Comparison of ENCODE assay signal across 1 cellular context in genomic region chr19:48552406-48553322, GRCh38.
TF ChIP-seq lines count a peak whose summit lies in the region.

No MANE protein-coding gene starts in this region.

TF ChIP-seq in IMR-90, 13 proteins besides CTCF, POLR2A, EP300 and RAD21 (continued from another document):
- TF ChIP-seq ELK1 (IDR thresholded peaks at IDR 0.05; ENCODE audit: borderline replicate concordance, low read depth, low read length), result no peak
- no peak for TF ChIP-seq CEBPB (IDR thresholded peaks at IDR 0.05; ENCODE audit: low read depth, low read length)
- TF ChIP-seq MAZ (IDR thresholded peaks at IDR 0.05; ENCODE audit: borderline replicate concordance, low read depth, low read length), result no peak
- no peak for TF ChIP-seq RFX5 (IDR thresholded peaks at IDR 0.05; ENCODE audit: low read depth, low read length)
- TF ChIP-seq FOS (IDR thresholded peaks at IDR 0.05; ENCODE audit: low read depth, low read length), result no peak
- TF ChIP-seq SMC3 (IDR thresholded peaks at IDR 0.05; ENCODE audit: low read depth, low read length), result no peak
